16 cellular contexts compared by ENCODE assay signal in genomic region chr13:62678039-62678438, GRCh38.
DNase-seq lines count a peak whose midpoint lies in the region; ATAC-seq and TF ChIP-seq lines count a peak whose summit lies in the region.
"Had no signal": no experiment of that assay in that cellular context is flagged by ENCODE, and none has a peak within 500 bp of the region (broad histone marks: within the 10 kb centered on the region; RNA-seq: fewer than 3 reads in every experiment).

No MANE protein-coding gene starts in this region.

- no peaks in the 10 kb centered on the region for H3K9me3 Mint-ChIP-seq in MCF 10A (ENCODE audit: unreplicated experiment)

- WGBS in mammary epithelial cell (ENCODE audit: low coverage, missing lambda C conversion rate), result 17% methylated on average over 4 of the region's 4 CpGs

- no peak overlapping the region for H3K27ac ChIP-seq in mammary epithelial cell (ENCODE audit: insufficient read depth, low read depth, low read length)
- no peak overlapping the region for H3K27ac ChIP-seq in PC-9
- no peak overlapping the region for H3K27ac ChIP-seq in foreskin keratinocyte
- H3K27ac ChIP-seq: SJCRH30 had no signal

- no peaks in the 10 kb centered on the region for H3K9me2 ChIP-seq in PC-9 (ENCODE audit: insufficient read depth)

- H3K27me3 ChIP-seq in mammary epithelial cell (ENCODE audit: insufficient read depth, low read length) (no peaks in the 10 kb centered on the region), MG63 (no peaks in the 10 kb centered on the region), PC-9 (ENCODE audit: insufficient read depth, low read depth) (no peaks in the 10 kb centered on the region), foreskin keratinocyte (no peaks in the 10 kb centered on the region)
- H3K27me3 ChIP-seq: SJCRH30 had no signal

- peak overlapping the region; percentile 36 for H3K4me2 ChIP-seq in mammary epithelial cell (ENCODE audit: insufficient read depth, low read depth, low read length)
- H3K4me2 ChIP-seq in PC-9, result peak overlapping the region; percentile 44

- H3K4me1 Mint-ChIP-seq in MCF 10A (ENCODE audit: insufficient read depth, unreplicated experiment), result no peaks in the 10 kb centered on the region

- no peak overlapping the region for H3K4me3 Mint-ChIP-seq in MCF 10A (ENCODE audit: unreplicated experiment)

- no peak overlapping the region for H3K27ac Mint-ChIP-seq in MCF 10A (ENCODE audit: low read depth, unreplicated experiment)

- CTCF ChIA-PET in mammary epithelial cell (lab: Charles Lee; ENCODE audit: low non-redundant PET) (no interaction called here), MCF 10A (lab: Yijun Ruan, JAX) (no interaction called here), PC-9 (lab: Charles Lee) (no interaction called here)

- H3K4me3 ChIP-seq in mammary epithelial cell (replicated peaks in 1 of 3; ENCODE audit: insufficient read depth in 1 of 3, low read depth in 2 of 3, low read length in 3 of 3) (no peak overlapping the region), MG63 (peak overlapping the region; percentile 12; the same call in 1 of the 2 replicates), PC-9 (no peak overlapping the region)
- H3K4me3 ChIP-seq: SJCRH30 had no signal

- H3K36me3 ChIP-seq in mammary epithelial cell (ENCODE audit: insufficient read depth, low read length) (no peaks in the 10 kb centered on the region), MG63 (no peaks in the 10 kb centered on the region), PC-9 (ENCODE audit: low read depth) (no peaks in the 10 kb centered on the region)
- H3K36me3 ChIP-seq: SJCRH30 had no signal

- H3K36me3 Mint-ChIP-seq in MCF 10A (ENCODE audit: insufficient read depth, unreplicated experiment), result no peaks in the 10 kb centered on the region

- dilution Hi-C loops in mammary epithelial cell (cut with HindIII; ENCODE audit: low sequenced_read_pairs), result no loop called here

- H3K4me1 ChIP-seq in mammary epithelial cell (ENCODE audit: insufficient read depth, low read length), result no peaks in the 10 kb centered on the region
- H3K4me1 ChIP-seq in PC-9 (replicated peaks; ENCODE audit: insufficient read depth), result no peaks in the 10 kb centered on the region
- H3K4me1 ChIP-seq in foreskin keratinocyte, result no peaks in the 10 kb centered on the region
- H3K4me1 ChIP-seq: Caco-2 had no signal

- DNase-seq in mammary epithelial cell (no peak), MCF 10A (ENCODE audit: unreplicated experiment) (no peak), MG63 (no peak), PC-9 (no peak), ureter (ENCODE audit: low spot score) (no peak), C1 segment of cervical spinal cord (lab: John Stamatoyannopoulos, UW) (no peak), foreskin keratinocyte (no peak), cerebellar cortex (ENCODE audit: low spot score) (no peak)
- DNase-seq: 8988T, Caco-2, H7, NCI-H1092, NCI-H1694, NCI-H446, SJCRH30, T-helper 1 cell had no signal

- H3K27me3 Mint-ChIP-seq in MCF 10A (ENCODE audit: insufficient read depth, unreplicated experiment), result peaks cover 11% of the 10 kb centered on the region

- H2AFZ ChIP-seq in mammary epithelial cell (ENCODE audit: low read depth, low read length) (no peak overlapping the region), PC-9 (peak overlapping the region; percentile 24; the same call in 1 of the 2 replicates)

- intact Hi-C loops in mammary epithelial cell (cut with micrococcal nuclease), result no loop called here
- intact Hi-C loops in MCF 10A (cut with micrococcal nuclease), result no loop called here
- intact Hi-C loops in PC-9 (cut with micrococcal nuclease; ENCODE audit: unreplicated experiment), result no loop called here

- POLR2A ChIA-PET in MCF 10A (lab: Yijun Ruan, JAX), result no interaction called here
- POLR2A ChIA-PET in PC-9 (lab: Charles Lee; ENCODE audit: unreplicated experiment), result no interaction called here

- in situ Hi-C loops in mammary epithelial cell (cut with MboI; ENCODE audit: low sequenced_read_pairs in 2 of 2), result no loop called here

- BruUV-seq in mammary epithelial cell (replicated peaks; lab: Mats Ljungman, UMichigan) (no TSS peak), MCF 10A (replicated peaks; lab: Mats Ljungman, UMichigan) (no TSS peak), PC-9 (replicated peaks; lab: Mats Ljungman, UMichigan) (no TSS peak)

- H3F3A ChIP-seq in PC-9 (ENCODE audit: insufficient read depth, low read depth), result no peaks in the 10 kb centered on the region

- H3K9me3 ChIP-seq in mammary epithelial cell (replicated peaks; ENCODE audit: insufficient read depth, low read length) (no peaks in the 10 kb centered on the region), MG63 (no peaks in the 10 kb centered on the region), PC-9 (ENCODE audit: insufficient read depth, low read depth) (no peaks in the 10 kb centered on the region)
- H3K9me3 ChIP-seq: Caco-2, SJCRH30 had no signal

- no peak overlapping the region for H3K9ac ChIP-seq in mammary epithelial cell (ENCODE audit: insufficient read depth, low read length)

- ATAC-seq in foreskin keratinocyte, result no peak

- TF ChIP-seq CTCF in mammary epithelial cell (conservative IDR thresholded peaks at IDR 0.05 in 1 of 2, IDR thresholded peaks at IDR 0.05 in 1 of 2; ENCODE audit: extremely low read depth in 1 of 2, insufficient read depth in 1 of 2, low read depth in 1 of 2, low read length in 2 of 2) (no peak), MCF 10A (IDR thresholded peaks at IDR 0.05; ENCODE audit: unreplicated experiment) (no peak), PC-9 (conservative IDR thresholded peaks at IDR 0.05) (no peak), foreskin keratinocyte (conservative IDR thresholded peaks at IDR 0.05) (no peak)

- no peaks in the 10 kb centered on the region for H3K79me2 ChIP-seq in mammary epithelial cell (ENCODE audit: insufficient read depth, low read length)
- H3K79me2 ChIP-seq in PC-9 (ENCODE audit: low read depth), result no peaks in the 10 kb centered on the region

- no peaks in the 10 kb centered on the region for H4K20me1 ChIP-seq in mammary epithelial cell (ENCODE audit: insufficient read depth, low read length)
- H4K20me1 ChIP-seq in PC-9 (ENCODE audit: insufficient read depth), result no peaks in the 10 kb centered on the region
